ENCODE assay signal across 1 cellular context in genomic region chr7:30656611-30657010, GRCh38.
TF ChIP-seq lines count a peak whose summit lies in the region.

No MANE protein-coding gene starts in this region.

TF ChIP-seq in K562, 482 proteins besides CTCF, POLR2A, EP300 and RAD21 (continued from another document):
- TF ChIP-seq HDAC8 (tag; IDR thresholded peaks at IDR 0.05) = no peak
- TF ChIP-seq GMEB1 (CRISPR knock-in tag; IDR thresholded peaks at IDR 0.05) = no peak
- no peak for TF ChIP-seq HOMEZ (CRISPR knock-in tag; IDR thresholded peaks at IDR 0.05)
- TF ChIP-seq PML (IDR thresholded peaks at IDR 0.05; ENCODE audit: low read length) = no peak
- TF ChIP-seq ELF2 (CRISPR knock-in tag; IDR thresholded peaks at IDR 0.05) = no peak
- no peak for TF ChIP-seq NR2F6 (CRISPR knock-in tag; IDR thresholded peaks at IDR 0.05)
- no peak for TF ChIP-seq RNF2 (IDR thresholded peaks at IDR 0.05)
- no peak for TF ChIP-seq ARID4B (CRISPR knock-in tag; IDR thresholded peaks at IDR 0.05)
- TF ChIP-seq TOE1 (IDR thresholded peaks at IDR 0.05; ENCODE audit: borderline replicate concordance) = no peak
- TF ChIP-seq TOE1 (CRISPR knock-in tag; IDR thresholded peaks at IDR 0.05; ENCODE audit: borderline replicate concordance, low read depth) = no peak
